Comparison of ENCODE assay signal across 9 cellular contexts in genomic region chr1:183022202-183023145, GRCh38. TPM values are rescaled to one million over a fixed set of nuclear protein-coding genes. Genes with fewer than 3 reads are reported as not detected.
DNase-seq lines count a peak whose midpoint lies in the region; ATAC-seq and TF ChIP-seq lines count a peak whose summit lies in the region.
"Had no signal": no experiment of that assay in that cellular context is flagged by ENCODE, and none has a peak within 500 bp of the region (broad histone marks: within the 10 kb centered on the region; RNA-seq: fewer than 3 reads in every experiment).

No MANE protein-coding gene starts in this region.

- 1 to 2% (median 1%) methylated on average over 20 to 57 of the region's 57 CpGs for whole genome bisulfite sequencing in heart left ventricle, 4 donors

- H3K4me1 ChIP-seq in OCI-LY7 (ENCODE audit: insufficient read depth, low read length, poor library complexity, severe bottlenecking) = peaks cover 38% of the 10 kb centered on the region
- peaks cover 0 to 45% (median 30%) of the 10 kb centered on the region in 12 donors for H3K4me1 ChIP-seq in heart left ventricle
- H3K4me1 ChIP-seq in osteoblast (ENCODE audit: insufficient read depth, low read length) = peaks cover 20% of the 10 kb centered on the region

- H3K9me3 ChIP-seq in OCI-LY7 (ENCODE audit: low read length) = no peaks in the 10 kb centered on the region
- no peaks in the 10 kb centered on the region for H3K9me3 ChIP-seq in heart left ventricle
- H3K9me3 ChIP-seq in osteoblast (ENCODE audit: low read depth, low read length) = no peaks in the 10 kb centered on the region

- peak; percentile 27 for ATAC-seq in GM18861 (IDR thresholded peaks at IDR 0.05; ENCODE audit: unreplicated experiment)
- ATAC-seq in HG03108 (IDR thresholded peaks at IDR 0.05; ENCODE audit: unreplicated experiment) = peak; percentile 43
- ATAC-seq in heart left ventricle = peak; percentile 77 to 88 (median 84)
- ATAC-seq in HG03469 (IDR thresholded peaks at IDR 0.05; ENCODE audit: unreplicated experiment) = no peak

- peak overlapping the region; percentile 77 for H3K4me3 ChIP-seq in OCI-LY7 (ENCODE audit: low read depth, low read length, poor library complexity, severe bottlenecking)
- H3K4me3 ChIP-seq in heart left ventricle = peak overlapping the region; percentile 58 to 95 (median 84)
- H3K4me3 ChIP-seq in osteoblast (ENCODE audit: insufficient read depth, low read length) = peak overlapping the region; percentile 92

- TF ChIP-seq CTCF in AG09319 (IDR thresholded peaks at IDR 0.05; ENCODE audit: low read depth, low read length) (no peak), OCI-LY7 (conservative IDR thresholded peaks at IDR 0.05; ENCODE audit: low read length) (no peak), heart left ventricle (IDR thresholded peaks at IDR 0.05) (no peak), osteoblast (IDR thresholded peaks at IDR 0.05; ENCODE audit: extremely low read depth, low read depth, low read length) (no peak)

- H3K36me3 ChIP-seq in OCI-LY7 (ENCODE audit: insufficient read depth, low read length) = no peaks in the 10 kb centered on the region
- H3K36me3 ChIP-seq in heart left ventricle = peaks cover 0 to under 1% (median 0%) of the 10 kb centered on the region in 9 donors
- H3K36me3 ChIP-seq in osteoblast (ENCODE audit: insufficient read depth, low read length) = no peaks in the 10 kb centered on the region

- peak overlapping the region; percentile 79 for H2AFZ ChIP-seq in OCI-LY7 (ENCODE audit: low read length)
- H2AFZ ChIP-seq in osteoblast (ENCODE audit: low read length) = peak overlapping the region; percentile 61

- TSS peak; percentile 73 for BruUV-seq in OCI-LY7 (replicated peaks; lab: Mats Ljungman, UMichigan)

- H3K27ac ChIP-seq in OCI-LY7 (ENCODE audit: low read depth, low read length, poor library complexity, severe bottlenecking) (peak overlapping the region; percentile 69), heart left ventricle (peak overlapping the region; percentile 99 to 100 (median 100)), osteoblast (ENCODE audit: low read depth, low read length) (peak overlapping the region; percentile 96)

- no peaks in the 10 kb centered on the region for H3K9me2 ChIP-seq in OCI-LY7 (ENCODE audit: insufficient read depth, low read length)

- peak; percentile 94 for DNase-seq in AG09319 (ENCODE audit: extremely low read depth, low read depth)
- peak; percentile 84 for DNase-seq in OCI-LY7 (ENCODE audit: low spot score)
- peak; percentile 97 for DNase-seq in amniotic epithelial cell (ENCODE audit: low read depth)
- peak; percentile 83 to 92 (median 89) for DNase-seq in heart left ventricle
- DNase-seq in osteoblast (ENCODE audit: insufficient read length, low spot score, missing footprints) = peak; percentile 93

- peak in 1 of 2 donors; percentile 45 for TF ChIP-seq POLR2A in heart left ventricle (IDR thresholded peaks at IDR 0.05)

- H3K4me2 ChIP-seq in OCI-LY7 (ENCODE audit: low read length) = peak overlapping the region; percentile 70
- peak overlapping the region; percentile 90 for H3K4me2 ChIP-seq in osteoblast (ENCODE audit: insufficient read depth, low read length)

- CTCF ChIA-PET in OCI-LY7 (lab: Charles Lee; ENCODE audit: unreplicated experiment) = no interaction called here

- H3K27me3 ChIP-seq in heart left ventricle (peaks cover 0 to 4% (median 0%) of the 10 kb centered on the region in 9 donors), osteoblast (ENCODE audit: insufficient read depth, low read length) (no peaks in the 10 kb centered on the region)

- POLR2A ChIA-PET in OCI-LY7 (lab: Charles Lee) = interaction anchor here (1.0 kb wide), 2 partner anchors 48 to 57 kb away, joined by 3 read pairs; no protein-coding TSS in a partner anchor

- peaks cover 26% of the 10 kb centered on the region for H4K20me1 ChIP-seq in OCI-LY7 (ENCODE audit: insufficient read depth, low read length)
- H4K20me1 ChIP-seq in osteoblast (ENCODE audit: insufficient read depth, low read length) = peaks cover 16% of the 10 kb centered on the region

- H3K79me2 ChIP-seq in OCI-LY7 (ENCODE audit: insufficient read depth, low read depth, low read length) (peaks cover 32% of the 10 kb centered on the region; the same call in 1 of the 2 replicates), osteoblast (ENCODE audit: insufficient read depth, low read length) (peaks cover 41% of the 10 kb centered on the region)

- intact Hi-C loops in OCI-LY7 (cut with micrococcal nuclease; ENCODE audit: unreplicated experiment) (loop anchor here (5.0 to 10.0 kb wide), 3 partner anchors 180 to 612 kb away; partner anchors contain the start of genes ARPC5 and SMG7), heart left ventricle (cut with DNase I) (loop anchor here (1.0 to 10.0 kb wide), 11 partner anchors 58 to 220 kb away; no protein-coding TSS in a partner anchor)

RNA-seq across cellular contexts. Expression of gene LAMC1, which starts 0.7 kb away (rescaled TPM):
- total RNA-seq in OCI-LY7 (2014; rRNA removed; shearing (Covaris generic)) = 24.2 and 26.3 TPM in 2 replicates
- 32.0 and 42.1 TPM in 2 replicates for total RNA-seq in OCI-LY7 (2022)
- total RNA-seq in heart left ventricle = 100 to 1,000 TPM in 7 of 9 donors, 10 to 100 TPM in 2; 78.6 to 226 (median 122) TPM
- 100 to 1,000 TPM in 1 of 2 donors, 10 to 100 TPM in 1; 22.9 to 108 TPM for polyA plus RNA-seq in heart left ventricle
- 903 and 966 TPM in 2 replicates for total RNA-seq in osteoblast
- total RNA-seq: T-helper 2 cell treated with Interferon-gamma antibody and Interleukin-4, amounts not matched to agents 100 ng/mL and 5 ng/mL, for 36 hours had no signal
